Comparison of ENCODE assay signal across 14 cellular contexts in genomic region chr11:106714179-106714578, GRCh38.
"Had no signal": no experiment of that assay in that cellular context is flagged by ENCODE, and none has a peak within 500 bp of the region (broad histone marks: within the 10 kb centered on the region; RNA-seq: fewer than 3 reads in every experiment).

No MANE protein-coding gene starts in this region.

- H3K27me3 Mint-ChIP-seq: activated CD4-positive, alpha-beta memory T cell treated with anti-CD3 and anti-CD28 coated beads for 36 hours; activated naive CD8-positive, alpha-beta T cell treated with anti-CD3 and anti-CD28 coated beads for 36 hours had no signal

- H3K4me3 ChIP-seq: colonic mucosa had no signal

- H3K27ac Mint-ChIP-seq: activated CD4-positive, alpha-beta memory T cell treated with anti-CD3 and anti-CD28 coated beads for 36 hours; activated naive CD8-positive, alpha-beta T cell treated with anti-CD3 and anti-CD28 coated beads for 36 hours; activated T-cell treated with anti-CD3 and anti-CD28 coated beads, Interleukin-2, amount 50 U/mL, for 72 hours had no signal

- H3K9me3 Mint-ChIP-seq: activated T-cell treated with anti-CD3 and anti-CD28 coated beads, Interleukin-2, amount 50 U/mL, for 72 hours had no signal

- DNase-seq: activated CD4-positive, alpha-beta memory T cell treated with anti-CD3 and anti-CD28 coated beads for 36 hours; activated gamma-delta T cell treated with Interleukin-2 at 50 U/mL for 16 hours; activated naive CD8-positive, alpha-beta T cell treated with anti-CD3 and anti-CD28 coated beads for 36 hours; activated T-cell treated with anti-CD3 and anti-CD28 coated beads, Interleukin-2, amount 50 U/mL, for 72 hours; aorta; colonic mucosa; hippocampal formation; kidney glomerular epithelial cell; midbrain; stimulated activated CD4-positive, alpha-beta T cell treated with anti-CD3 and anti-CD28 coated beads, Interleukin-12 subunit alpha, Interleukin-12 subunit beta, amount 100 ng/mL, for 4 hours; stimulated activated naive CD4-positive, alpha-beta T cell; T-helper 9 cell; trophoblast cell had no signal

- H3K27ac ChIP-seq: colonic mucosa had no signal

- ATAC-seq: activated T-cell treated with anti-CD3 and anti-CD28 coated beads, Interleukin-2, amount 50 U/mL, for 72 hours; right cardiac atrium had no signal

- H3K4me1 Mint-ChIP-seq: activated naive CD8-positive, alpha-beta T cell treated with anti-CD3 and anti-CD28 coated beads for 36 hours had no signal

- H3K36me3 ChIP-seq: colonic mucosa had no signal

- H3K36me3 Mint-ChIP-seq: activated CD4-positive, alpha-beta memory T cell treated with anti-CD3 and anti-CD28 coated beads for 36 hours; activated naive CD8-positive, alpha-beta T cell treated with anti-CD3 and anti-CD28 coated beads for 36 hours had no signal

- H3K4me3 Mint-ChIP-seq: activated CD4-positive, alpha-beta memory T cell treated with anti-CD3 and anti-CD28 coated beads for 36 hours; activated naive CD8-positive, alpha-beta T cell treated with anti-CD3 and anti-CD28 coated beads for 36 hours; activated T-cell treated with anti-CD3 and anti-CD28 coated beads, Interleukin-2, amount 50 U/mL, for 72 hours had no signal

- H3K9me3 ChIP-seq: colonic mucosa had no signal

- H3K27me3 ChIP-seq: colonic mucosa had no signal

- H3K4me1 ChIP-seq: colonic mucosa had no signal
